In the genomic region with DNA sequence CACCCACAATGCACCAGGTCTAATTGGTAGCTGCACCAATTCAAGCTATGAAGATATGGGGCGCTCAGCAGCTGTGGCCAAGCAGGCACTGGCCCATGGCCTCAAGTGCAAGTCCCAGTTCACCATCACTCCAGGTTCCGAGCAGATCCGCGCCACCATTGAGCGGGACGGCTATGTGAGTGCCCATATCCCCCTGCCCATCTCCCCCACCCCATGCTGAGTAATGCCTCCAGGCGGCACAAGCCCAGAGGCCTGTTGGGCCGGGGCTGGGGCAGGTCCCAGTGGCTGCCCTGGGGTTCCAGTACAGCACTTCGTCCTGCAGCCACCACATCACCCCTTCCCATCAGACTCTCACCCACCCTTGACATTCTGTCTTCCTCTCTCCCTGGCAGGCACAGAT, we compare ENCODE assay signal across 14 cellular contexts. TPM values are rescaled to one million over a fixed set of nuclear protein-coding genes. Genes with fewer than 3 reads are reported as not detected.
DNase-seq lines count a peak whose midpoint lies in the region; ATAC-seq, FAIRE-seq and TF ChIP-seq lines count a peak whose summit lies in the region.
"Had no signal": no experiment of that assay in that cellular context is flagged by ENCODE, and none has a peak within 500 bp of the region (broad histone marks: within the 10 kb centered on the region; RNA-seq: fewer than 3 reads in every experiment).

No MANE protein-coding gene starts in this region.

- no peak overlapping the region for H2BK5ac ChIP-seq in mesenchymal stem cell (ENCODE audit: low read depth, low read length, poor library complexity, severe bottlenecking)

- H3K4me3 Mint-ChIP-seq in activated CD4-positive, alpha-beta T cell treated with anti-CD3 and anti-CD28 coated beads, Interleukin-2, amount 10 ng/mL, durations not matched to agents 24 days and 14 days = no peak overlapping the region
- H3K4me3 Mint-ChIP-seq: activated B cell treated with CpG ODN at 0.5 μM for 24 hours had no signal

- H3K4me1 ChIP-seq in GM12878 (ENCODE audit: control insufficient read depth, insufficient read depth, low read length) (no peaks in the 10 kb centered on the region), mesenchymal stem cell (ENCODE audit: control insufficient read depth, insufficient read depth, low read depth, low read length) (peaks cover 27% of the 10 kb centered on the region), testis (peaks cover 37% of the 10 kb centered on the region)
- H3K4me1 ChIP-seq: A549 had no signal

- peak overlapping the region; percentile 24 for H3K27ac Mint-ChIP-seq in activated CD4-positive, alpha-beta T cell treated with anti-CD3 and anti-CD28 coated beads, Interleukin-2, amount 10 ng/mL, durations not matched to agents 24 days and 14 days

- H3K23ac ChIP-seq in mesenchymal stem cell (ENCODE audit: low read length in 2 of 2) = no peak overlapping the region

- no peak overlapping the region for H4K91ac ChIP-seq in mesenchymal stem cell (ENCODE audit: low read length)

- H3K27me3 ChIP-seq in GM12878 (replicated peaks in 1 of 2; ENCODE audit: control insufficient read depth in 2 of 2, insufficient read depth in 2 of 2, low read length in 1 of 2) = no peaks in the 10 kb centered on the region
- H3K27me3 ChIP-seq in mesenchymal stem cell (ENCODE audit: control insufficient read depth in 1 of 2, insufficient read depth in 1 of 2, low read length in 2 of 2) = no peaks in the 10 kb centered on the region
- no peaks in the 10 kb centered on the region for H3K27me3 ChIP-seq in testis
- H3K27me3 ChIP-seq in H7 (ENCODE audit: control insufficient read depth, insufficient read depth, low read length) = no peaks in the 10 kb centered on the region
- H3K27me3 ChIP-seq: neutrophil had no signal

- peaks cover 22% of the 10 kb centered on the region for H3K36me3 Mint-ChIP-seq in activated CD4-positive, alpha-beta T cell treated with anti-CD3 and anti-CD28 coated beads, Interleukin-2, amount 10 ng/mL, durations not matched to agents 24 days and 14 days (ENCODE audit: low read depth)

- no peak for TF ChIP-seq RAD21 in GM12878 (IDR thresholded peaks at IDR 0.05; ENCODE audit: insufficient read depth, low read depth, low read length)

- H3K4me3 ChIP-seq in GM12878 (no peak overlapping the region), mesenchymal stem cell (ENCODE audit: insufficient read depth in 1 of 2, low read depth in 1 of 2, low read length in 2 of 2) (no peak overlapping the region), testis (no peak overlapping the region), H7 (ENCODE audit: insufficient read depth, low read depth, low read length) (no peak overlapping the region)
- H3K4me3 ChIP-seq: A549 had no signal

- CTCF ChIA-PET in GM12878 (lab: Yijun Ruan, JAX) = interaction anchor here (7.3 kb wide), 1 partner anchor 118 kb away, joined by 105 read pairs; no protein-coding TSS in a partner anchor

- RAD21 ChIA-PET in GM12878 (lab: Charles Lee; ENCODE audit: unreplicated experiment) = no interaction called here

- TF ChIP-seq EP300 in GM12878 (IDR thresholded peaks at IDR 0.05; ENCODE audit: borderline replicate concordance in 1 of 2, control insufficient read depth in 1 of 2, low read depth in 2 of 2, low read length in 2 of 2) = no peak

- POLR2A ChIA-PET in GM12878 (lab: Charles Lee) = no interaction called here

- no TSS peak for BruUV-seq in GM12878 (replicated peaks; lab: Mats Ljungman, UMichigan)

- no peak overlapping the region for H2BK15ac ChIP-seq in mesenchymal stem cell (ENCODE audit: low read depth, poor library complexity, severe bottlenecking)

- H3K4me2 ChIP-seq in GM12878 (ENCODE audit: control insufficient read depth, insufficient read depth) = no peak overlapping the region
- H3K4me2 ChIP-seq in mesenchymal stem cell (ENCODE audit: low read length, poor library complexity, severe bottlenecking) = no peak overlapping the region
- H3K4me2 ChIP-seq: A549 had no signal

- H3K18ac ChIP-seq in mesenchymal stem cell (ENCODE audit: low read depth in 1 of 2, low read length in 2 of 2) = no peak overlapping the region

- no peak overlapping the region for H3K14ac ChIP-seq in mesenchymal stem cell (ENCODE audit: low read length in 2 of 2)

- no peaks in the 10 kb centered on the region for H3K27me3 Mint-ChIP-seq in activated CD4-positive, alpha-beta T cell treated with anti-CD3 and anti-CD28 coated beads, Interleukin-2, amount 10 ng/mL, durations not matched to agents 24 days and 14 days
- H3K27me3 Mint-ChIP-seq: activated B cell treated with CpG ODN at 0.5 μM for 24 hours had no signal

- WGBS in GM12878 (ENCODE audit: insufficient coverage, insufficient replicate concordance, low lambda C conversion rate, missing lambda C conversion rate) = 100% methylated on average over 6 of the region's 9 CpGs
- 96% methylated on average over 9 of the region's 9 CpGs for WGBS in mesenchymal stem cell
- WGBS in testis, 2 donors = 82 to 91% methylated on average over 4 to 9 of the region's 9 CpGs

- H2AFZ ChIP-seq in GM12878 (ENCODE audit: control insufficient read depth, low read depth, low read length) (no peak overlapping the region), mesenchymal stem cell (ENCODE audit: low read depth, low read length) (no peak overlapping the region)

- no peak overlapping the region for H3K27ac ChIP-seq in GM12878 (ENCODE audit: control insufficient read depth, insufficient read depth)
- no peak overlapping the region for H3K27ac ChIP-seq in mesenchymal stem cell (ENCODE audit: low read length, poor library complexity, severe bottlenecking)
- H3K27ac ChIP-seq in testis = peak overlapping the region; percentile 81 to 83
- H3K27ac ChIP-seq: neutrophil had no signal

- H3K79me1 ChIP-seq in mesenchymal stem cell (replicated peaks; ENCODE audit: low read length, poor library complexity, severe bottlenecking) = peaks cover 12% of the 10 kb centered on the region

- no peak for DNase-seq in activated CD4-positive, alpha-beta T cell treated with anti-CD3 and anti-CD28 coated beads, Interleukin-2, amount 10 ng/mL, durations not matched to agents 24 days and 14 days
- no peak for DNase-seq in activated CD4-positive, alpha-beta T cell treated with anti-CD3 and anti-CD28 coated beads, Interleukin-2, amount 50 U/mL, for 48 hours
- DNase-seq in GM12878 (ENCODE audit: low read depth, low spot score) (no peak), mesenchymal stem cell (no peak), testis (no peak), activated gamma-delta T cell (lab: John Stamatoyannopoulos, UW) (no peak), H7 (no peak), Ammon's horn (ENCODE audit: low spot score) (no peak)
- DNase-seq: activated B cell treated with CpG ODN at 0.5 μM for 24 hours; activated gamma-delta T cell treated with Interleukin-2 at 50 U/mL for 16 hours; PC-3; stimulated activated CD4-positive, alpha-beta T cell treated with anti-CD3 and anti-CD28 coated beads, Interleukin-4, amount 100 ng/mL, for 24 hours had no signal

- peak; percentile 24; the same call in 1 of the 2 replicates for TF ChIP-seq POLR2A in GM12878 (IDR thresholded peaks at IDR 0.05; ENCODE audit: low read depth, low read length)
- no peak for TF ChIP-seq POLR2A in testis (IDR thresholded peaks at IDR 0.05)

- intact Hi-C loops in activated CD4-positive, alpha-beta T cell treated with anti-CD3 and anti-CD28 coated beads, Interleukin-2, amount 10 ng/mL, durations not matched to agents 24 days and 14 days (cut with micrococcal nuclease) = no loop called here
- intact Hi-C loops in GM12878 (cut with micrococcal nuclease; ENCODE audit: unreplicated experiment) = no loop called here
- intact Hi-C loops in testis (cut with DNase I; ENCODE audit: low total_unique reads) = no loop called here

- H2BK120ac ChIP-seq in mesenchymal stem cell (ENCODE audit: low read depth, low read length) = no peak overlapping the region

- H2BK12ac ChIP-seq in mesenchymal stem cell (ENCODE audit: low read length in 2 of 2) = no peak overlapping the region

- H3K9ac ChIP-seq in GM12878 (ENCODE audit: control insufficient read depth, insufficient read depth, low read length) = no peak overlapping the region
- peak overlapping the region; percentile 73 for H3K9ac ChIP-seq in mesenchymal stem cell (ENCODE audit: low read length)

- in situ Hi-C loops in GM12878 (cut with MboI) = no loop called here

- ATAC-seq in GM12878 = no peak
- ATAC-seq: PC-3 had no signal

- H4K20me1 ChIP-seq in GM12878 (ENCODE audit: control insufficient read depth, insufficient read depth) = no peaks in the 10 kb centered on the region

- no peaks in the 10 kb centered on the region for H3K9me3 Mint-ChIP-seq in activated CD4-positive, alpha-beta T cell treated with anti-CD3 and anti-CD28 coated beads, Interleukin-2, amount 10 ng/mL, durations not matched to agents 24 days and 14 days
- H3K9me3 Mint-ChIP-seq: activated B cell treated with CpG ODN at 0.5 μM for 24 hours had no signal

- FAIRE-seq in GM12878 (lab: Jason Lieb, UNC) = no peak
- FAIRE-seq: A549 had no signal

- SMC1A ChIA-PET in GM12878 (lab: Charles Lee; ENCODE audit: uncharacterized antibody, unreplicated experiment) = no interaction called here

- H3K4me1 Mint-ChIP-seq in activated CD4-positive, alpha-beta T cell treated with anti-CD3 and anti-CD28 coated beads, Interleukin-2, amount 10 ng/mL, durations not matched to agents 24 days and 14 days = peaks cover 10% of the 10 kb centered on the region

- TF ChIP-seq CTCF in GM12878 (IDR thresholded peaks at IDR 0.05 in 2 of 3, conservative IDR thresholded peaks at IDR 0.05 in 1 of 3; ENCODE audit: control insufficient read depth in 2 of 3, extremely low read depth in 1 of 3, insufficient read depth in 1 of 3, low read depth in 3 of 3, low read length in 3 of 3) (no peak), testis (IDR thresholded peaks at IDR 0.05) (no peak)

- no peak overlapping the region for H3K4ac ChIP-seq in mesenchymal stem cell (ENCODE audit: low read depth in 1 of 2, low read length in 2 of 2)

- H3K79me2 ChIP-seq in GM12878 (ENCODE audit: control insufficient read depth, insufficient read depth, low read length) = no peaks in the 10 kb centered on the region

- no peak overlapping the region for H2AK5ac ChIP-seq in mesenchymal stem cell (ENCODE audit: low read length, severe bottlenecking)

- peak overlapping the region; percentile 33 for H4K8ac ChIP-seq in mesenchymal stem cell (ENCODE audit: low read length)

- no peaks in the 10 kb centered on the region for H3K9me3 ChIP-seq in GM12878 (replicated peaks; ENCODE audit: control insufficient read depth, insufficient read depth, low read length)
- no peaks in the 10 kb centered on the region for H3K9me3 ChIP-seq in mesenchymal stem cell (ENCODE audit: control insufficient read depth, low read length)
- no peaks in the 10 kb centered on the region for H3K9me3 ChIP-seq in testis
- H3K9me3 ChIP-seq: A549, neutrophil had no signal

- H3K36me3 ChIP-seq in GM12878 (ENCODE audit: control insufficient read depth in 2 of 2, insufficient read depth in 2 of 2, low read length in 1 of 2) (peaks cover 38 to 54% of the 10 kb centered on the region in 2 experiments; a peak in 3 of 4 replicates), mesenchymal stem cell (ENCODE audit: control insufficient read depth in 1 of 2, insufficient read depth in 2 of 2, low read depth in 1 of 2, low read length in 2 of 2) (peaks cover 66 to 68% of the 10 kb centered on the region in 2 experiments), testis (ENCODE audit: low read depth, missing control alignments) (no peaks in the 10 kb centered on the region), H7 (replicated peaks; ENCODE audit: control insufficient read depth, insufficient read depth, low read length) (peaks cover 28% of the 10 kb centered on the region)

RNA-seq across cellular contexts. Expression of a gene that starts 21.5 kb away (rescaled TPM):
- 49.2 and 50.6 TPM in 2 replicates for total RNA-seq in activated CD4-positive, alpha-beta T cell treated with anti-CD3 and anti-CD28 coated beads, Interleukin-2, amount 10 ng/mL, durations not matched to agents 24 days and 14 days
- 25.4 and 28.9 TPM in 2 replicates for total RNA-seq in GM12878 (2013; cell fraction: nucleolus; rRNA removed)
- total RNA-seq in GM12878 (2014; rRNA removed) (10.0 and 12.2 TPM in 2 replicates), GM12878 (2014; rRNA removed; fragmentation: Illumina TruSeq; extraction: Trizol) (14.4 and 17.4 TPM in 2 replicates), GM12878 (2021) (36.6 and 40.9 TPM in 2 replicates), testis (10 to 100 TPM; 23.3 to 24.6 TPM)
- 5.4 TPM for polyA plus RNA-seq in GM12878 (2011; ENCODE audit: low read depth)
- polyA plus RNA-seq in GM12878 (2011; rRNA removed) (15.7 and 29.8 TPM in 2 replicates), GM12878 (2014; fragmentation: Illumina TruSeq; extraction: Trizol) (12.3 and 26.2 TPM in 2 replicates), GM12878 (2014; fragmentation: Nextera tagmentation; extraction: Ambion mirVana) (1 to 10 TPM; 3.5 to 5.8 TPM), GM12878 (2014; rRNA removed) (23.1 and 26.0 TPM in 2 replicates), GM12878 (2016; fragmentation: Nextera tagmentation; extraction: Ambion mirVana) (10 to 100 TPM; 58.7 to 62.7 TPM), testis (ENCODE audit: insufficient read depth, low read depth, low replicate concordance) (38.9 TPM)
- 41.0 and 42.2 TPM in 2 replicates for polyA plus RNA-seq in GM12878 (2011; cell fraction: cytosol; rRNA removed)
- polyA plus RNA-seq in GM12878 (2011; cell fraction: nucleus; rRNA removed) = 23.0 and 31.0 TPM in 2 replicates
- polyA plus RNA-seq in GM12878 (2012) = 14.0 and 14.6 TPM in 2 replicates
- polyA minus RNA-seq in GM12878 (2011; rRNA and poly(A)+ RNA removed) = 23.0 and 37.8 TPM in 2 replicates
- polyA minus RNA-seq in GM12878 (2011; cell fraction: cytosol; rRNA and poly(A)+ RNA removed) = 6.1 and 9.0 TPM in 2 replicates
- polyA minus RNA-seq in GM12878 (2011; cell fraction: nucleus; rRNA and poly(A)+ RNA removed) = 12.0 and 23.2 TPM in 2 replicates
- polyA plus RNA-seq in mesenchymal stem cell (2013, experiment 1 of 2) = 26.7 TPM
- 27.9 TPM for polyA plus RNA-seq in mesenchymal stem cell (2013, experiment 2 of 2)
- total RNA-seq in H7 (2014; rRNA removed; shearing (Covaris generic)) = 8.5 and 9.5 TPM in 2 replicates

RNA-seq across cellular contexts. Expression of a gene that starts 38.0 kb away (rescaled TPM):
- total RNA-seq in activated CD4-positive, alpha-beta T cell treated with anti-CD3 and anti-CD28 coated beads, Interleukin-2, amount 10 ng/mL, durations not matched to agents 24 days and 14 days = not detected in 2 replicates
- not detected in 2 replicates for total RNA-seq in GM12878 (2013; cell fraction: nucleolus; rRNA removed)
- total RNA-seq in GM12878 (2014; rRNA removed) (not detected in 2 replicates), GM12878 (2014; rRNA removed; fragmentation: Illumina TruSeq; extraction: Trizol) (not detected in 2 replicates), GM12878 (2021) (0.08 and 0.13 TPM in 2 replicates), testis (10 to 100 TPM; 76.5 to 87.0 TPM)
- polyA plus RNA-seq in GM12878 (2011; ENCODE audit: low read depth) = not detected
- polyA plus RNA-seq in GM12878 (2011; rRNA removed) (not detected in 2 replicates), GM12878 (2014; fragmentation: Illumina TruSeq; extraction: Trizol) (not detected in 2 replicates), GM12878 (2014; fragmentation: Nextera tagmentation; extraction: Ambion mirVana) (not detected), GM12878 (2014; rRNA removed) (not detected in 2 replicates), GM12878 (2016; fragmentation: Nextera tagmentation; extraction: Ambion mirVana) (not detected), testis (ENCODE audit: insufficient read depth, low read depth, low replicate concordance) (50.1 TPM)
- polyA plus RNA-seq in GM12878 (2011; cell fraction: cytosol; rRNA removed) = not detected in 2 replicates
- not detected in 2 replicates for polyA plus RNA-seq in GM12878 (2011; cell fraction: nucleus; rRNA removed)
- polyA plus RNA-seq in GM12878 (2012) = not detected in 2 replicates
- not detected in 2 replicates for polyA minus RNA-seq in GM12878 (2011; rRNA and poly(A)+ RNA removed)
- not detected in 2 replicates for polyA minus RNA-seq in GM12878 (2011; cell fraction: cytosol; rRNA and poly(A)+ RNA removed)
- polyA minus RNA-seq in GM12878 (2011; cell fraction: nucleus; rRNA and poly(A)+ RNA removed) = not detected in 2 replicates
- 2.4 TPM for polyA plus RNA-seq in mesenchymal stem cell (2013, experiment 1 of 2)
- 2.5 TPM for polyA plus RNA-seq in mesenchymal stem cell (2013, experiment 2 of 2)
- total RNA-seq in H7 (2014; rRNA removed; shearing (Covaris generic)) = 0.78 and 2.2 TPM in 2 replicates
- total RNA-seq: activated B cell treated with CpG ODN at 0.5 μM for 24 hours, PC-3 had no signal

RNA-seq across cellular contexts. Expression of a gene that starts 53.9 kb away (rescaled TPM):
- 103 and 104 TPM in 2 replicates for total RNA-seq in activated CD4-positive, alpha-beta T cell treated with anti-CD3 and anti-CD28 coated beads, Interleukin-2, amount 10 ng/mL, durations not matched to agents 24 days and 14 days
- 78.7 and 86.2 TPM in 2 replicates for total RNA-seq in GM12878 (2013; cell fraction: nucleolus; rRNA removed)
- total RNA-seq in GM12878 (2014; rRNA removed) = 115 and 132 TPM in 2 replicates
- total RNA-seq in GM12878 (2014; rRNA removed; fragmentation: Illumina TruSeq; extraction: Trizol) = 63.2 and 69.0 TPM in 2 replicates
- 127 and 133 TPM in 2 replicates for total RNA-seq in GM12878 (2021)
- 48.7 TPM for polyA plus RNA-seq in GM12878 (2011; ENCODE audit: low read depth)
- 16.1 and 22.4 TPM in 2 replicates for polyA plus RNA-seq in GM12878 (2011; rRNA removed)
- 60.6 and 64.3 TPM in 2 replicates for polyA plus RNA-seq in GM12878 (2011; cell fraction: cytosol; rRNA removed)
- 355 and 367 TPM in 2 replicates for polyA plus RNA-seq in GM12878 (2011; cell fraction: nucleus; rRNA removed)
- polyA plus RNA-seq in GM12878 (2012) = 71.7 and 92.0 TPM in 2 replicates
- polyA plus RNA-seq in GM12878 (2014; fragmentation: Illumina TruSeq; extraction: Trizol) = 41.6 and 102 TPM in 2 replicates
- 10 to 100 TPM; 21.4 to 22.3 TPM for polyA plus RNA-seq in GM12878 (2014; fragmentation: Nextera tagmentation; extraction: Ambion mirVana)
- 74.8 and 83.8 TPM in 2 replicates for polyA plus RNA-seq in GM12878 (2014; rRNA removed)
- polyA plus RNA-seq in GM12878 (2016; fragmentation: Nextera tagmentation; extraction: Ambion mirVana) = 100 to 1,000 TPM; 211 to 214 TPM
- polyA minus RNA-seq in GM12878 (2011; rRNA and poly(A)+ RNA removed) = 23.3 and 35.4 TPM in 2 replicates
- 26.1 and 33.6 TPM in 2 replicates for polyA minus RNA-seq in GM12878 (2011; cell fraction: cytosol; rRNA and poly(A)+ RNA removed)
- 42.7 and 65.6 TPM in 2 replicates for polyA minus RNA-seq in GM12878 (2011; cell fraction: nucleus; rRNA and poly(A)+ RNA removed)
- polyA plus RNA-seq in mesenchymal stem cell (2013, experiment 1 of 2) = 46.6 TPM
- 46.8 TPM for polyA plus RNA-seq in mesenchymal stem cell (2013, experiment 2 of 2)
- total RNA-seq in testis = 100 to 1,000 TPM; 133 to 178 TPM
- 113 TPM for polyA plus RNA-seq in testis (ENCODE audit: insufficient read depth, low read depth, low replicate concordance)
- total RNA-seq in H7 (2014; rRNA removed; shearing (Covaris generic)) = 101 and 103 TPM in 2 replicates

RNA-seq across cellular contexts. Expression of a gene that starts 54.3 kb away (rescaled TPM):
- total RNA-seq in activated CD4-positive, alpha-beta T cell treated with anti-CD3 and anti-CD28 coated beads, Interleukin-2, amount 10 ng/mL, durations not matched to agents 24 days and 14 days = 90.3 and 98.3 TPM in 2 replicates
- 6.6 and 7.7 TPM in 2 replicates for total RNA-seq in GM12878 (2013; cell fraction: nucleolus; rRNA removed)
- total RNA-seq in GM12878 (2014; rRNA removed) = 81.4 and 99.9 TPM in 2 replicates
- total RNA-seq in GM12878 (2014; rRNA removed; fragmentation: Illumina TruSeq; extraction: Trizol) = 85.5 and 86.8 TPM in 2 replicates
- total RNA-seq in GM12878 (2021) = 64.2 and 64.8 TPM in 2 replicates
- 38.8 TPM for polyA plus RNA-seq in GM12878 (2011; ENCODE audit: low read depth)
- 96.7 and 99.4 TPM in 2 replicates for polyA plus RNA-seq in GM12878 (2011; rRNA removed)
- polyA plus RNA-seq in GM12878 (2011; cell fraction: cytosol; rRNA removed) = 63.8 and 68.0 TPM in 2 replicates
- 36.7 and 44.3 TPM in 2 replicates for polyA plus RNA-seq in GM12878 (2011; cell fraction: nucleus; rRNA removed)
- 30.5 and 37.3 TPM in 2 replicates for polyA plus RNA-seq in GM12878 (2012)
- polyA plus RNA-seq in GM12878 (2014; fragmentation: Illumina TruSeq; extraction: Trizol) = 91.7 and 101 TPM in 2 replicates
- polyA plus RNA-seq in GM12878 (2014; fragmentation: Nextera tagmentation; extraction: Ambion mirVana) = 10 to 100 TPM; 40.5 to 77.0 TPM
- 97.6 and 115 TPM in 2 replicates for polyA plus RNA-seq in GM12878 (2014; rRNA removed)
- 10 to 100 TPM; 51.5 to 52.4 TPM for polyA plus RNA-seq in GM12878 (2016; fragmentation: Nextera tagmentation; extraction: Ambion mirVana)
- polyA minus RNA-seq in GM12878 (2011; rRNA and poly(A)+ RNA removed) = 34.6 and 35.7 TPM in 2 replicates
- polyA minus RNA-seq in GM12878 (2011; cell fraction: cytosol; rRNA and poly(A)+ RNA removed) = 8.1 and 11.6 TPM in 2 replicates
- 5.0 and 11.9 TPM in 2 replicates for polyA minus RNA-seq in GM12878 (2011; cell fraction: nucleus; rRNA and poly(A)+ RNA removed)
- polyA plus RNA-seq in mesenchymal stem cell (2013, experiment 1 of 2) = 26.6 TPM
- 26.3 TPM for polyA plus RNA-seq in mesenchymal stem cell (2013, experiment 2 of 2)
- 10 to 100 TPM; 33.7 to 35.1 TPM for total RNA-seq in testis
- 42.8 TPM for polyA plus RNA-seq in testis (ENCODE audit: insufficient read depth, low read depth, low replicate concordance)
- 111 and 115 TPM in 2 replicates for total RNA-seq in H7 (2014; rRNA removed; shearing (Covaris generic))

Comparison
In these comparisons a context has a peak if more than half of its experiments do, and no peak if none do; other contexts are left out.
1. H3K27ac ChIP-seq: peak in testis (2 of 2); none in GM12878 (single experiment) and mesenchymal stem cell (single experiment).
2. RNA of a gene that starts 38.0 kb away (total RNA-seq): 76.5 to 87.0 TPM in testis; 0.78 to 2.2 TPM in H7, not detected in activated CD4-positive, alpha-beta T cell treated with anti-CD3 and anti-CD28 coated beads, Interleukin-2, amount 10 ng/mL, durations not matched to agents 24 days and 14 days and 0.08 to 0.13 TPM in GM12878; every median in the first group is over 10 times any median in the second.